21 cellular contexts compared by ENCODE assay signal in genomic region chr20:1887756-1888155, GRCh38.
"Had no signal": no experiment of that assay in that cellular context is flagged by ENCODE, and none has a peak within 500 bp of the region (broad histone marks: within the 10 kb centered on the region; RNA-seq: fewer than 3 reads in every experiment).

No MANE protein-coding gene starts in this region.

- H3K4me1 Mint-ChIP-seq: immature natural killer cell, natural killer cell had no signal

- H2AFZ ChIP-seq: parathyroid adenoma had no signal

- H3K4me3 ChIP-seq: coronary artery, lung, right atrium auricular region, thoracic aorta, tibial nerve, upper lobe of left lung had no signal

- H3K36me3 Mint-ChIP-seq: immature natural killer cell, natural killer cell had no signal

- FAIRE-seq: endometrium, frontal cortex, urothelium cell line had no signal

- H3K27ac ChIP-seq: coronary artery, parathyroid adenoma, right atrium auricular region, thoracic aorta, tibial nerve, upper lobe of left lung had no signal

- H3K36me3 ChIP-seq: right atrium auricular region, thoracic aorta, tibial nerve, upper lobe of left lung had no signal

- H3K27me3 ChIP-seq: right atrium auricular region had no signal

- H3K4me3 Mint-ChIP-seq: effector memory CD8-positive, alpha-beta T cell; immature natural killer cell; memory B cell; natural killer cell; stimulated activated memory B cell treated with anti-CD40 and anti-IgM and Interleukin-4, amounts not matched to agents 10 μg/mL and 1 μg/mL and 100 μg/mL, for 72 hours; stimulated activated naive CD8-positive, alpha-beta T cell treated with anti-CD3 and anti-CD28 coated beads, Interleukin-15, Interleukin-2, amounts not matched to agents 100 ng/mL and 50 ng/mL, for 24 hours had no signal

- H3K9me3 Mint-ChIP-seq: effector memory CD8-positive, alpha-beta T cell; immature natural killer cell; memory B cell; natural killer cell; stimulated activated memory B cell treated with anti-CD40 and anti-IgM and Interleukin-4, amounts not matched to agents 10 μg/mL and 1 μg/mL and 100 μg/mL, for 72 hours; stimulated activated naive CD8-positive, alpha-beta T cell treated with anti-CD3 and anti-CD28 coated beads, Interleukin-15, Interleukin-2, amounts not matched to agents 100 ng/mL and 50 ng/mL, for 24 hours had no signal

- H3K27ac Mint-ChIP-seq: effector memory CD8-positive, alpha-beta T cell; immature natural killer cell; memory B cell; natural killer cell; progenitor cell of endocrine pancreas; stimulated activated memory B cell treated with anti-CD40 and anti-IgM and Interleukin-4, amounts not matched to agents 10 μg/mL and 1 μg/mL and 100 μg/mL, for 72 hours; stimulated activated naive CD8-positive, alpha-beta T cell treated with anti-CD3 and anti-CD28 coated beads, Interleukin-15, Interleukin-2, amounts not matched to agents 100 ng/mL and 50 ng/mL, for 24 hours had no signal

- ATAC-seq: effector memory CD8-positive, alpha-beta T cell; left lobe of liver; natural killer cell; sciatic nerve; stimulated activated memory B cell treated with anti-CD40 and anti-IgM and Interleukin-4, amounts not matched to agents 10 μg/mL and 1 μg/mL and 100 μg/mL, for 72 hours had no signal

- DNase-seq: effector memory CD8-positive, alpha-beta T cell; hypothalamus; immature natural killer cell; natural killer cell; stimulated activated CD4-positive, alpha-beta T cell treated with anti-CD3 and anti-CD28 coated beads, Interleukin-4, amount 100 ng/mL, for 4 hours; upper lobe of left lung had no signal

- H3K79me2 ChIP-seq: parathyroid adenoma had no signal

- H3K9ac ChIP-seq: parathyroid adenoma had no signal

- H3K9me3 ChIP-seq: right atrium auricular region, thoracic aorta, tibial nerve, upper lobe of left lung had no signal

- H3K4me1 ChIP-seq: parathyroid adenoma had no signal
